In the genomic region with DNA sequence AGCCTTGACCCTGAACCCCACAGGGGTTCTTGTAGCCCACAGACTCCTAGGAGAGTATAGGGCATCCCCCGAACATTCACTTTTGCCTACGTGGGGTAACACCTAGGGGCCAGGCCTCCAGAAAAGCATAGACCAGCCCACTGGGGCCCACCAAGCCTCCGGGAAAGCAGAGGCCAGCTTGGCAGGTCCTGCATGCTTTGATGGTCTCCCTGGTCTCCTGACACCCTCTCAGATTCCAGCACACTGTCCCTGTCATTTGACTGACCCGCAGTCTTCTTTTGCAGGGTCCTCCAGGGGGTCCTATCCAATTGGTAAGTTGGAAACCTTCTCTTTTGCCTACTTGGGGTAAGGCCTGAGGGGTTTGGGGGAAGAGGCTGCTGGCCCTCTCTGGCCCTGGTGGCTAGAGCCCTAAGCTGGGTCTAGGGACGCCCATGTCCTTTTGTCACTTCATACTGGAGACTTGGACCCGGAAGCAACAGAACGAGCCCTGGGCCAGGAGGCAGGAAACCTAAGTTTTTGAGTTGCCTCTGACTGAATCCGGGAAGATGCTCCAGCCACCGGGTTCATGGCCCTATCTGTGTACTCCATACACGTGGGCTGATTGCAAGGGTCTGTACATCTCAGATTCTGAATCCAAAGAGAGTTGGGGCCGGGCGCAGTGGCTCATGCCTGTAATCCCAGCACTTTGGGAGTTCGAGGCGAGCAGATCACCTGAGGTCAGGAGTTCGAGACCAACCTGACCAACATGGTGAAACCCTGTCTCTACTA, we compare ENCODE assay signal across 31 cellular contexts. TPM values are rescaled to one million over a fixed set of nuclear protein-coding genes. Genes with fewer than 3 reads are reported as not detected.
A peak's percentile ranks its signal among the peaks of the same experiment; 100 is the strongest.
DNase-seq lines count a peak whose midpoint lies in the region; ATAC-seq and TF ChIP-seq lines count a peak whose summit lies in the region.
"Had no signal": no experiment of that assay in that cellular context is flagged by ENCODE, and none has a peak within 500 bp of the region (broad histone marks: within the 10 kb centered on the region; RNA-seq: fewer than 3 reads in every experiment).

No MANE protein-coding gene starts in this region.

- CTCF ChIA-PET in activated CD4-positive, alpha-beta memory T cell treated with anti-CD3 and anti-CD28 coated beads, Interleukin-2, amount 10 ng/mL, durations not matched to agents 7 days and 5 days (lab: Charles Lee): no interaction called here
- CTCF ChIA-PET in activated CD8-positive, alpha-beta T cell treated with anti-CD3 and anti-CD28 coated beads for 36 hours (lab: Charles Lee): no interaction called here

- no peaks in the 10 kb centered on the region for H3K36me3 Mint-ChIP-seq in activated CD4-positive, alpha-beta memory T cell treated with anti-CD3 and anti-CD28 coated beads, Interleukin-2, amount 10 ng/mL, durations not matched to agents 7 days and 5 days (ENCODE audit: low read depth)
- H3K36me3 Mint-ChIP-seq in activated CD8-positive, alpha-beta T cell treated with anti-CD3 and anti-CD28 coated beads for 36 hours (ENCODE audit: low read depth): no peaks in the 10 kb centered on the region

- H3K27me3 Mint-ChIP-seq in activated CD4-positive, alpha-beta memory T cell treated with anti-CD3 and anti-CD28 coated beads, Interleukin-2, amount 10 ng/mL, durations not matched to agents 7 days and 5 days: no peaks in the 10 kb centered on the region
- no peaks in the 10 kb centered on the region for H3K27me3 Mint-ChIP-seq in activated CD8-positive, alpha-beta T cell treated with anti-CD3 and anti-CD28 coated beads for 36 hours

- H3K9me3 Mint-ChIP-seq in activated CD4-positive, alpha-beta memory T cell treated with anti-CD3 and anti-CD28 coated beads, Interleukin-2, amount 10 ng/mL, durations not matched to agents 7 days and 5 days: no peaks in the 10 kb centered on the region
- H3K9me3 Mint-ChIP-seq in activated CD8-positive, alpha-beta T cell treated with anti-CD3 and anti-CD28 coated beads for 36 hours: no peaks in the 10 kb centered on the region
- H3K9me3 Mint-ChIP-seq: activated naive CD4-positive, alpha-beta T cell treated with anti-CD3 and anti-CD28 coated beads for 36 hours; H9 had no signal

- H3K9me3 ChIP-seq in lower lobe of right lung (no peaks in the 10 kb centered on the region), stomach (no peaks in the 10 kb centered on the region)
- H3K9me3 ChIP-seq: BLaER1 treated with 17β-estradiol and CSF1 and Interleukin-3, amounts not matched to agents 10 nM and 100 nM had no signal

- no peak for TF ChIP-seq POLR2A in stomach (IDR thresholded peaks at IDR 0.05)

- H3K4me1 ChIP-seq in lower lobe of right lung: no peaks in the 10 kb centered on the region
- peaks cover 0 to 8% (median 6%) of the 10 kb centered on the region in 4 donors for H3K4me1 ChIP-seq in stomach
- H3K4me1 ChIP-seq: parathyroid adenoma had no signal

- intact Hi-C loops in lower lobe of right lung (cut with DNase I) (no loop called here), stomach (cut with DNase I; ENCODE audit: low total_unique reads) (no loop called here)
- intact Hi-C loops in activated CD8-positive, alpha-beta T cell treated with anti-CD3 and anti-CD28 coated beads for 36 hours (cut with micrococcal nuclease): no loop called here

- no peak overlapping the region for H3K4me3 Mint-ChIP-seq in activated CD4-positive, alpha-beta memory T cell treated with anti-CD3 and anti-CD28 coated beads, Interleukin-2, amount 10 ng/mL, durations not matched to agents 7 days and 5 days
- H3K4me3 Mint-ChIP-seq in activated CD8-positive, alpha-beta T cell treated with anti-CD3 and anti-CD28 coated beads for 36 hours: no peak overlapping the region
- H3K4me3 Mint-ChIP-seq: activated naive CD4-positive, alpha-beta T cell treated with anti-CD3 and anti-CD28 coated beads for 36 hours; H9; T-helper 17 cell had no signal

- no peak overlapping the region for H3K27ac ChIP-seq in lower lobe of right lung
- no peak overlapping the region for H3K27ac ChIP-seq in stomach
- H3K27ac ChIP-seq: BLaER1 treated with 17β-estradiol and CSF1 and Interleukin-3, amounts not matched to agents 10 nM and 100 nM; hepatocyte; parathyroid adenoma; PC-9 had no signal

- TF ChIP-seq CTCF in lower lobe of right lung (IDR thresholded peaks at IDR 0.05) (no peak), stomach (IDR thresholded peaks at IDR 0.05) (no peak)
- no peak for TF ChIP-seq CTCF in activated CD8-positive, alpha-beta T cell treated with anti-CD3 and anti-CD28 coated beads for 36 hours (IDR thresholded peaks at IDR 0.05)

- H3K36me3 ChIP-seq in lower lobe of right lung (no peaks in the 10 kb centered on the region), stomach (peaks cover 0 to 24% (median 19%) of the 10 kb centered on the region in 4 donors)

- H3K4me3 ChIP-seq in lower lobe of right lung (no peak overlapping the region), stomach (no peak overlapping the region)
- H3K4me3 ChIP-seq: BLaER1 treated with 17β-estradiol and CSF1 and Interleukin-3, amounts not matched to agents 10 nM and 100 nM; hepatocyte; PC-9; smooth muscle cell had no signal

- 83 to 89% (median 84%) methylated on average over 15 of the region's 15 CpGs for WGBS in stomach, 5 donors

- no peaks in the 10 kb centered on the region for H3K4me1 Mint-ChIP-seq in activated CD4-positive, alpha-beta memory T cell treated with anti-CD3 and anti-CD28 coated beads, Interleukin-2, amount 10 ng/mL, durations not matched to agents 7 days and 5 days
- no peaks in the 10 kb centered on the region for H3K4me1 Mint-ChIP-seq in activated CD8-positive, alpha-beta T cell treated with anti-CD3 and anti-CD28 coated beads for 36 hours (ENCODE audit: low read depth)

- TF ChIP-seq EP300 in stomach (IDR thresholded peaks at IDR 0.05): no peak

- POLR2A ChIA-PET in activated CD4-positive, alpha-beta memory T cell treated with anti-CD3 and anti-CD28 coated beads, Interleukin-2, amount 10 ng/mL, durations not matched to agents 7 days and 5 days (lab: Charles Lee): no interaction called here
- POLR2A ChIA-PET in activated CD8-positive, alpha-beta T cell treated with anti-CD3 and anti-CD28 coated beads for 36 hours (lab: Charles Lee): no interaction called here

- H3K27me3 ChIP-seq in lower lobe of right lung (ENCODE audit: low read depth) (peaks cover 8% of the 10 kb centered on the region), stomach (no peaks in the 10 kb centered on the region)
- H3K27me3 ChIP-seq: BLaER1 treated with 17β-estradiol and CSF1 and Interleukin-3, amounts not matched to agents 10 nM and 100 nM; hepatocyte had no signal

- H3K27ac Mint-ChIP-seq in activated CD4-positive, alpha-beta memory T cell treated with anti-CD3 and anti-CD28 coated beads, Interleukin-2, amount 10 ng/mL, durations not matched to agents 7 days and 5 days: no peak overlapping the region
- no peak overlapping the region for H3K27ac Mint-ChIP-seq in activated CD8-positive, alpha-beta T cell treated with anti-CD3 and anti-CD28 coated beads for 36 hours
- H3K27ac Mint-ChIP-seq: activated naive CD4-positive, alpha-beta T cell treated with anti-CD3 and anti-CD28 coated beads for 36 hours; H9; T-helper 17 cell had no signal

- ATAC-seq in lower lobe of right lung (no peak), GM19035 (IDR thresholded peaks at IDR 0.05; ENCODE audit: unreplicated experiment) (no peak), HG03159 (IDR thresholded peaks at IDR 0.05; ENCODE audit: unreplicated experiment) (no peak)
- ATAC-seq in activated CD8-positive, alpha-beta T cell treated with anti-CD3 and anti-CD28 coated beads for 36 hours: no peak
- ATAC-seq: stimulated activated naive CD8-positive, alpha-beta T cell treated with anti-CD3 and anti-CD28 coated beads, Interleukin-15, Interleukin-2, amounts not matched to agents 100 U/mL and 50 U/mL, for 24 hours; T-helper 17 cell had no signal

- peak; percentile 3 for DNase-seq in AG20443 (ENCODE audit: low spot score)
- peak; percentile 10 for DNase-seq in activated CD4-positive, alpha-beta memory T cell treated with anti-CD3 and anti-CD28 coated beads, Interleukin-2, amount 10 ng/mL, durations not matched to agents 7 days and 5 days
- peak; percentile 34 for DNase-seq in lower lobe of right lung
- peak; percentile 24 for DNase-seq in stomach
- DNase-seq in activated CD8-positive, alpha-beta T cell treated with anti-CD3 and anti-CD28 coated beads for 36 hours: no peak
- DNase-seq in NOMO-1 treated with DMSO at 0.1 percent for 48 hours (lab: John Stamatoyannopoulos, UW; ENCODE audit: unreplicated experiment): no peak
- DNase-seq: activated naive CD4-positive, alpha-beta T cell treated with anti-CD3 and anti-CD28 coated beads for 36 hours; DMS153; H9; NCI-H1417 treated with DMSO at 0.1 percent for 48 hours; NCI-H2081; NCI-H226; NCI-H526 treated with DMSO at 0.1 percent for 48 hours; NK-92 treated with Interleukin-12 subunit alpha and Interleukin-12 subunit beta, amount 100 ng/mL, for 24 hours; PC-9; SHP77; stimulated activated CD4-positive, alpha-beta T cell treated with anti-CD3 and anti-CD28 coated beads, Interleukin-1b, Interleukin-23, amount 100 ng/mL, for 48 hours; stimulated activated naive CD8-positive, alpha-beta T cell treated with anti-CD3 and anti-CD28 coated beads, Interleukin-15, Interleukin-2, amounts not matched to agents 100 U/mL and 50 U/mL, for 24 hours; T-helper 17 cell had no signal

RNA-seq across cellular contexts. Expression of a gene that starts 20.9 kb away (rescaled TPM):
- not detected for total RNA-seq in activated CD4-positive, alpha-beta memory T cell treated with anti-CD3 and anti-CD28 coated beads, Interleukin-2, amount 10 ng/mL, durations not matched to agents 7 days and 5 days
- 9.2 TPM for total RNA-seq in lower lobe of right lung
- 1 to 10 TPM in 2 of 5 donors, not detected in 3; 1.6 to 2.2 TPM for total RNA-seq in stomach
- 10 to 100 TPM in 1 of 3 donors, 1 to 10 TPM in 2; 2.9 to 14.8 (median 3.9) TPM for polyA plus RNA-seq in stomach
- not detected for total RNA-seq in activated CD8-positive, alpha-beta T cell treated with anti-CD3 and anti-CD28 coated beads for 36 hours
- total RNA-seq: activated naive CD4-positive, alpha-beta T cell treated with anti-CD3 and anti-CD28 coated beads for 36 hours; cerebellum; endothelial cell of umbilical vein; lung microvascular endothelial cell; PC-9; smooth muscle cell; T-helper 17 cell had no signal
- polyA plus RNA-seq: endothelial cell of umbilical vein, neural cell had no signal

RNA-seq across cellular contexts. Expression of a gene that starts 27.7 kb away (rescaled TPM):
- not detected for total RNA-seq in activated CD4-positive, alpha-beta memory T cell treated with anti-CD3 and anti-CD28 coated beads, Interleukin-2, amount 10 ng/mL, durations not matched to agents 7 days and 5 days
- total RNA-seq in lower lobe of right lung (3.1 TPM), stomach (1 to 10 TPM in 2 of 5 donors, not detected in 3; 1.2 to 2.0 TPM)
- 10 to 100 TPM in 1 of 3 donors, 1 to 10 TPM in 1, not detected in 1; 4.9 to 17.1 TPM for polyA plus RNA-seq in stomach
- not detected for total RNA-seq in activated CD8-positive, alpha-beta T cell treated with anti-CD3 and anti-CD28 coated beads for 36 hours
- total RNA-seq: activated naive CD4-positive, alpha-beta T cell treated with anti-CD3 and anti-CD28 coated beads for 36 hours; cerebellum; endothelial cell of umbilical vein; frontal cortex; lung microvascular endothelial cell; PC-9; smooth muscle cell; T-helper 17 cell had no signal
- polyA plus RNA-seq: AG04450, endothelial cell of umbilical vein, neural cell, smooth muscle cell had no signal

Comparison
In these comparisons a context has a peak if more than half of its experiments do, and no peak if none do; other contexts are left out.
1. DNase-seq: peak in AG20443 (single experiment), activated CD4-positive, alpha-beta memory T cell treated with anti-CD3 and anti-CD28 coated beads, Interleukin-2, amount 10 ng/mL, durations not matched to agents 7 days and 5 days (single experiment), lower lobe of right lung (single experiment) and stomach (single experiment); none in activated CD8-positive, alpha-beta T cell treated with anti-CD3 and anti-CD28 coated beads for 36 hours (single experiment) and NOMO-1 treated with DMSO at 0.1 percent for 48 hours (single experiment).